In the genomic region with DNA sequence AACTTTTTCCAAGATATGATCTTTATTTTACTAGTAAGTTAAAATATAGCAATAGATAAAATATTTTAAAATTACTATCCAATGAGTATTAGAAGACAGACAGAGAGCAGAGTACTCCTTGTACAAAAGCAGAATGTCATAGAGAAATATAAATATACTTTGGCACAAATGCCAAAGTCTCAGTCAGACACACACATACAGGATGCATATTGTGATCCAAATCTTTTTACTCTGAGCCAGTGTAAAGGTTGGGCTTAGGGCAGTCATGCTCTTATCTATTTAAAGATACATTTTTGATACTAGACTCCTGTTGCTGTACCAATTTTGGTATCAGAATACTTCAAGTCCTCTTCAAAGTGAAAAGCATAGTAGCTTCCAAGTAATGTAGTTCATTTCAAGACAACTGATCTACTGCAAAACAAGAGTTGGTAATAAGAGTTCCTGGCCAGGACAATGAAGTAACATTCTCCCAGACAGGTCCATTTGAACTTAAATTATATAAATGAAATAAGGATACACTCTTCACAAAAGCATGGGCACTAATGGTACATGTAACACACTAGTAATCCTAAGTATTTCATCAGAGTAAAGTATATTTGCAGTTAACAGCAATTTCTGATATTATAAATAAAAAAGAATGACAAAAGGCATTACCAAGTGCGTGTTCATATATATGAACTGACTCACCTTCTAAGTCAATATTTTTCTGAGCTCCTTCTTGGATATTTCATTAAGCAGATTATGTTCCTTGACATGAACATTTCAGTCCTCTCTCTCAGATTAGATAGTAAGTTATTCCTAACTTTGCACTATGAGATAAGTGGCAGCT, we compare ENCODE assay signal across 15 cellular contexts. TPM values are rescaled to one million over a fixed set of nuclear protein-coding genes. Genes with fewer than 3 reads are reported as not detected.
DNase-seq lines count a peak whose midpoint lies in the region; ATAC-seq and TF ChIP-seq lines count a peak whose summit lies in the region.
"Had no signal": no experiment of that assay in that cellular context is flagged by ENCODE, and none has a peak within 500 bp of the region (broad histone marks: within the 10 kb centered on the region; RNA-seq: fewer than 3 reads in every experiment).

No MANE protein-coding gene starts in this region.

- H3K36me3 ChIP-seq in gastrocnemius medialis: no peaks in the 10 kb centered on the region

- peak overlapping the region; percentile 32 for H3K27ac ChIP-seq in VCaP
- H3K27ac ChIP-seq in gastrocnemius medialis: peak overlapping the region; percentile 77 to 88 (median 80)
- no peak overlapping the region for H3K27ac ChIP-seq in CD4-positive, alpha-beta T cell (ENCODE audit: low read depth, low read length)

- H3K9me3 Mint-ChIP-seq in CD4-positive, alpha-beta T cell: no peaks in the 10 kb centered on the region
- no peaks in the 10 kb centered on the region for H3K9me3 Mint-ChIP-seq in activated T-cell treated with anti-CD3 and anti-CD28 coated beads, Interleukin-2, amount 50 U/mL, for 4 hours
- H3K9me3 Mint-ChIP-seq: activated CD4-positive, alpha-beta T cell treated with anti-CD3 and anti-CD28 coated beads, Interleukin-2, amount 10 ng/mL, durations not matched to agents 7 days and 5 days; CD4-positive, CD25-positive, alpha-beta regulatory T cell; GM23338; memory B cell had no signal

- no peak overlapping the region for H3K27ac Mint-ChIP-seq in CD4-positive, alpha-beta T cell
- H3K27ac Mint-ChIP-seq: activated naive CD8-positive, alpha-beta T cell; GM23338; memory B cell had no signal

- intact Hi-C loops in Right ventricle myocardium superior (cut with DNase I): no loop called here
- intact Hi-C loops in gastrocnemius medialis (cut with DNase I; ENCODE audit: low total_unique reads): loop anchor here (2.0 kb wide), 2 partner anchors 30 to 54 kb away; a partner anchor contains a TSS
- intact Hi-C loops in CD4-positive, alpha-beta T cell (cut with DNase I, micrococcal nuclease): no loop called here

- DNase-seq in HCEC 1CT (peak; percentile 54), Right ventricle myocardium superior (no peak), gastrocnemius medialis (no peak), NCI-H2029 treated with DMSO at 0.1 percent for 48 hours (lab: John Stamatoyannopoulos, UW) (no peak)
- DNase-seq in CD4-positive, alpha-beta T cell: no peak
- no peak for DNase-seq in activated T-cell treated with anti-CD3 and anti-CD28 coated beads, Interleukin-2, amount 50 U/mL, for 4 hours
- DNase-seq: activated CD4-positive, alpha-beta T cell treated with anti-CD3 and anti-CD28 coated beads, Interleukin-2, amount 10 ng/mL, durations not matched to agents 7 days and 5 days; NCI-H1105 treated with DMSO at 0.1 percent for 48 hours; NCI-H748 treated with DMSO at 0.1 percent for 48 hours had no signal

- no peaks in the 10 kb centered on the region for H3K27me3 ChIP-seq in gastrocnemius medialis
- no peaks in the 10 kb centered on the region for H3K27me3 ChIP-seq in CD4-positive, alpha-beta T cell (ENCODE audit: control insufficient read depth, insufficient read depth, low read length)

- peaks cover 30% of the 10 kb centered on the region for H3K36me3 Mint-ChIP-seq in CD4-positive, alpha-beta T cell (ENCODE audit: low read depth)
- H3K36me3 Mint-ChIP-seq in activated T-cell treated with anti-CD3 and anti-CD28 coated beads, Interleukin-2, amount 50 U/mL, for 4 hours (ENCODE audit: insufficient read depth): peaks cover 13% of the 10 kb centered on the region

- no peak for TF ChIP-seq CTCF in VCaP (conservative IDR thresholded peaks at IDR 0.05)
- TF ChIP-seq CTCF in gastrocnemius medialis (IDR thresholded peaks at IDR 0.05 in 4 of 5, conservative IDR thresholded peaks at IDR 0.05 in 1 of 5): no peak
- no peak for TF ChIP-seq CTCF in CD4-positive, alpha-beta T cell (IDR thresholded peaks at IDR 0.05)

- peak in 1 of 2 donors; percentile 10 for TF ChIP-seq POLR2A in gastrocnemius medialis (IDR thresholded peaks at IDR 0.05)

- ATAC-seq in Right ventricle myocardium superior (ENCODE audit: poor library complexity): peak; percentile 50
- peak; percentile 40 to 79 for ATAC-seq in gastrocnemius medialis
- no peak for ATAC-seq in CD4-positive, alpha-beta T cell (ENCODE audit: poor library complexity)
- no peak for ATAC-seq in activated T-cell treated with anti-CD3 and anti-CD28 coated beads, Interleukin-2, amount 50 U/mL, for 4 hours
- ATAC-seq in GM21526 (IDR thresholded peaks at IDR 0.05; ENCODE audit: low FRiP score, unreplicated experiment): no peak
- ATAC-seq: GM23338 had no signal

- H3K4me1 Mint-ChIP-seq in CD4-positive, alpha-beta T cell (ENCODE audit: low read depth): peaks cover 83% of the 10 kb centered on the region
- peaks cover 51% of the 10 kb centered on the region for H3K4me1 Mint-ChIP-seq in activated T-cell treated with anti-CD3 and anti-CD28 coated beads, Interleukin-2, amount 50 U/mL, for 4 hours (ENCODE audit: low read depth)

- H3K27me3 Mint-ChIP-seq in CD4-positive, alpha-beta T cell: no peaks in the 10 kb centered on the region
- H3K27me3 Mint-ChIP-seq in activated T-cell treated with anti-CD3 and anti-CD28 coated beads, Interleukin-2, amount 50 U/mL, for 4 hours (ENCODE audit: low read depth): no peaks in the 10 kb centered on the region
- H3K27me3 Mint-ChIP-seq: activated CD4-positive, alpha-beta T cell treated with anti-CD3 and anti-CD28 coated beads, Interleukin-2, amount 10 ng/mL, durations not matched to agents 7 days and 5 days; activated naive CD8-positive, alpha-beta T cell; CD4-positive, CD25-positive, alpha-beta regulatory T cell; memory B cell had no signal

- peaks cover 77 to 85% of the 10 kb centered on the region in 2 donors for H3K4me1 ChIP-seq in gastrocnemius medialis

- CTCF ChIA-PET in CD4-positive, alpha-beta T cell (lab: Charles Lee): interaction anchor here (0.6 kb wide), 2 partner anchors 104 to 226 kb away, joined by 3 read pairs; no protein-coding TSS in a partner anchor

- POLR2A ChIA-PET in CD4-positive, alpha-beta T cell (lab: Charles Lee): interaction anchor here (0.6 to 1.4 kb wide), 3 partner anchors 9 to 53 kb away, joined by 3 to 6 read pairs (median 5); a partner anchor contains a TSS

- in situ Hi-C loops in gastrocnemius medialis (cut with MboI; ENCODE audit: low sequenced_read_pairs in 4 of 4): no loop called here

- H3K4me3 Mint-ChIP-seq in CD4-positive, alpha-beta T cell: no peak overlapping the region
- H3K4me3 Mint-ChIP-seq in activated T-cell treated with anti-CD3 and anti-CD28 coated beads, Interleukin-2, amount 50 U/mL, for 4 hours: no peak overlapping the region
- H3K4me3 Mint-ChIP-seq: CD4-positive, CD25-positive, alpha-beta regulatory T cell; GM23338; memory B cell had no signal

- no peak overlapping the region for H3K4me3 ChIP-seq in gastrocnemius medialis
- H3K4me3 ChIP-seq: GM23338 had no signal

- H3K9me3 ChIP-seq in gastrocnemius medialis: no peaks in the 10 kb centered on the region
- H3K9me3 ChIP-seq in CD4-positive, alpha-beta T cell (ENCODE audit: control insufficient read depth, low read length): no peaks in the 10 kb centered on the region

RNA-seq across cellular contexts. Expression of a gene that starts 10.5 kb away (rescaled TPM):
- total RNA-seq in Right ventricle myocardium superior (68.7 TPM), gastrocnemius medialis (10 to 100 TPM; 47.9 to 81.0 (median 77.9) TPM)
- total RNA-seq in CD4-positive, alpha-beta T cell: 10 to 100 TPM; 21.3 to 22.0 TPM
- 10 to 100 TPM; 54.1 to 58.8 (median 55.7) TPM for total RNA-seq in activated T-cell treated with anti-CD3 and anti-CD28 coated beads, Interleukin-2, amount 50 U/mL, for 4 hours

RNA-seq across cellular contexts. Expression of a gene that starts 54.0 kb away (rescaled TPM):
- total RNA-seq in Right ventricle myocardium superior: 21.7 TPM
- total RNA-seq in gastrocnemius medialis: 10 to 100 TPM in 3 of 4 donors, 1 to 10 TPM in 1; 5.3 to 22.2 (median 17.6) TPM
- 1 to 10 TPM; 3.6 to 4.2 TPM for total RNA-seq in CD4-positive, alpha-beta T cell
- 1 to 10 TPM; 3.8 to 5.2 (median 4.0) TPM for total RNA-seq in activated T-cell treated with anti-CD3 and anti-CD28 coated beads, Interleukin-2, amount 50 U/mL, for 4 hours

Comparison
In these comparisons a context has a peak if more than half of its experiments do, and no peak if none do; other contexts are left out.
1. ATAC-seq: peak in Right ventricle myocardium superior (single experiment) and gastrocnemius medialis (2 of 2); none in CD4-positive, alpha-beta T cell (single experiment), activated T-cell treated with anti-CD3 and anti-CD28 coated beads, Interleukin-2, amount 50 U/mL, for 4 hours (0 of 2) and GM21526 (single experiment).